18 cellular contexts compared by ENCODE assay signal in genomic region chr16:16032271-16032979, GRCh38.
DNase-seq lines count a peak whose midpoint lies in the region; ATAC-seq, FAIRE-seq and TF ChIP-seq lines count a peak whose summit lies in the region.
"Had no signal": no experiment of that assay in that cellular context is flagged by ENCODE, and none has a peak within 500 bp of the region (broad histone marks: within the 10 kb centered on the region; RNA-seq: fewer than 3 reads in every experiment).

No MANE protein-coding gene starts in this region.

- H3K79me2 ChIP-seq in astrocyte (ENCODE audit: insufficient read depth, low read length): peaks cover 6% of the 10 kb centered on the region

- DNase-seq in activated T-cell treated with anti-CD3 and anti-CD28 coated beads, Interleukin-2, amount 50 U/mL, for 24 hours: no peak
- DNase-seq in activated T-cell treated with anti-CD3 and anti-CD28 coated beads, Interleukin-2, amount 50 U/mL, for 1 hour: no peak
- DNase-seq in CD8-positive, alpha-beta memory T cell: no peak
- DNase-seq in astrocyte (ENCODE audit: low read depth): peak; percentile 28
- no peak for DNase-seq in natural killer cell
- no peak for DNase-seq in sigmoid colon
- no peak for DNase-seq in stimulated activated CD4-positive, alpha-beta T cell treated with anti-CD3 and anti-CD28 coated beads, Interleukin-4, amount 100 ng/mL, for 1 hour
- DNase-seq in mesenteric fat pad (ENCODE audit: low spot score): no peak
- DNase-seq: DMS79, NCI-H1694 treated with DMSO at 0.1 percent for 48 hours, NCI-H69, nucleus accumbens had no signal

- H3K36me3 ChIP-seq in CD8-positive, alpha-beta memory T cell (ENCODE audit: insufficient read depth, low read length): peaks cover 16% of the 10 kb centered on the region
- H3K36me3 ChIP-seq in astrocyte (ENCODE audit: insufficient read depth, low read length): peaks cover 8% of the 10 kb centered on the region
- H3K36me3 ChIP-seq in sigmoid colon: peaks cover 13 to 42% (median 27%) of the 10 kb centered on the region in 4 donors

- peaks cover 86% of the 10 kb centered on the region for H3K36me3 Mint-ChIP-seq in activated T-cell treated with anti-CD3 and anti-CD28 coated beads, Interleukin-2, amount 50 U/mL, for 24 hours (ENCODE audit: low read depth)
- peaks cover 9 to 50% (median 14%) of the 10 kb centered on the region in 3 donors for H3K36me3 Mint-ChIP-seq in CD8-positive, alpha-beta memory T cell
- peaks cover 15% of the 10 kb centered on the region for H3K36me3 Mint-ChIP-seq in astrocyte (ENCODE audit: low read depth, unreplicated experiment)
- H3K36me3 Mint-ChIP-seq in natural killer cell: no peaks in the 10 kb centered on the region

- H3K4me1 ChIP-seq in CD8-positive, alpha-beta memory T cell (ENCODE audit: insufficient read depth, low read length): peaks cover 16% of the 10 kb centered on the region
- H3K4me1 ChIP-seq in astrocyte (ENCODE audit: insufficient read depth, low read length): peaks cover 4% of the 10 kb centered on the region
- peaks cover 0 to 20% (median 10%) of the 10 kb centered on the region in 4 donors for H3K4me1 ChIP-seq in sigmoid colon

- H3K27ac Mint-ChIP-seq in activated T-cell treated with anti-CD3 and anti-CD28 coated beads, Interleukin-2, amount 50 U/mL, for 24 hours: peak overlapping the region; percentile 80
- H3K27ac Mint-ChIP-seq in CD8-positive, alpha-beta memory T cell: peak overlapping the region; percentile 65 to 94 (median 90)
- H3K27ac Mint-ChIP-seq in astrocyte (ENCODE audit: unreplicated experiment) (no peak overlapping the region), natural killer cell (peak overlapping the region; percentile 73 to 84)
- H3K27ac Mint-ChIP-seq: dendritic cell treated with granulocyte-macrophage colony-stimulating factor and Interleukin-4, amounts not matched to agents 40 ng/mL and 50 ng/mL, for 4 days had no signal

- no peak for TF ChIP-seq CTCF in astrocyte (IDR thresholded peaks at IDR 0.05; ENCODE audit: insufficient read depth, low read depth, low read length)
- no peak for TF ChIP-seq CTCF in natural killer cell (IDR thresholded peaks at IDR 0.05)
- no peak for TF ChIP-seq CTCF in sigmoid colon (IDR thresholded peaks at IDR 0.05)

- no peaks in the 10 kb centered on the region for H3K27me3 ChIP-seq in CD8-positive, alpha-beta memory T cell (ENCODE audit: insufficient read depth, low read length, poor library complexity, severe bottlenecking)
- no peaks in the 10 kb centered on the region for H3K27me3 ChIP-seq in astrocyte (ENCODE audit: insufficient read depth, low read length)
- no peaks in the 10 kb centered on the region for H3K27me3 ChIP-seq in sigmoid colon

- peaks cover 17% of the 10 kb centered on the region for H4K20me1 ChIP-seq in astrocyte (ENCODE audit: insufficient read depth, low read length)

- no peak overlapping the region for H3K4me3 Mint-ChIP-seq in activated T-cell treated with anti-CD3 and anti-CD28 coated beads, Interleukin-2, amount 50 U/mL, for 24 hours
- H3K4me3 Mint-ChIP-seq in CD8-positive, alpha-beta memory T cell: peak overlapping the region in 3 of 7 donors; percentile 6 to 71 (median 63)
- H3K4me3 Mint-ChIP-seq in astrocyte (ENCODE audit: unreplicated experiment) (no peak overlapping the region), natural killer cell (no peak overlapping the region)
- H3K4me3 Mint-ChIP-seq: dendritic cell treated with granulocyte-macrophage colony-stimulating factor and Interleukin-4, amounts not matched to agents 40 ng/mL and 50 ng/mL, for 4 days had no signal

- CTCF ChIA-PET in CD8-positive, alpha-beta memory T cell (lab: Charles Lee): interaction anchor here (1.1 to 1.7 kb wide), 4 partner anchors 19 to 146 kb away, joined by 3 to 8 read pairs (median 6); partner anchors contain the start of gene CEP20

- FAIRE-seq in astrocyte (lab: Jason Lieb, UNC): no peak
- FAIRE-seq: bronchial epithelial cell, endothelial cell of umbilical vein, H54, islet of Langerhans, TTC549 had no signal

- H3K4me3 ChIP-seq in CD8-positive, alpha-beta memory T cell (ENCODE audit: low read length): no peak overlapping the region
- no peak overlapping the region for H3K4me3 ChIP-seq in astrocyte (ENCODE audit: insufficient read depth, low read depth, low read length)
- no peak overlapping the region for H3K4me3 ChIP-seq in sigmoid colon

- intact Hi-C loops in natural killer cell (cut with micrococcal nuclease) (no loop called here), sigmoid colon (cut with DNase I) (no loop called here)

- POLR2A ChIA-PET in CD8-positive, alpha-beta memory T cell (lab: Charles Lee): interaction anchor here (1.9 kb wide), 1 partner anchor 144 kb away, joined by 7 read pairs; the partner anchor contains the start of gene CEP20

- WGBS in sigmoid colon, 2 donors: 87 to 95% methylated on average over 5 of the region's 5 CpGs

- no peaks in the 10 kb centered on the region for H3K27me3 Mint-ChIP-seq in activated T-cell treated with anti-CD3 and anti-CD28 coated beads, Interleukin-2, amount 50 U/mL, for 24 hours
- no peaks in the 10 kb centered on the region for H3K27me3 Mint-ChIP-seq in CD8-positive, alpha-beta memory T cell
- H3K27me3 Mint-ChIP-seq in astrocyte (ENCODE audit: low read depth, unreplicated experiment): no peaks in the 10 kb centered on the region
- no peaks in the 10 kb centered on the region for H3K27me3 Mint-ChIP-seq in natural killer cell (ENCODE audit: low read depth in 2 of 2)
- H3K27me3 Mint-ChIP-seq: dendritic cell treated with granulocyte-macrophage colony-stimulating factor and Interleukin-4, amounts not matched to agents 40 ng/mL and 50 ng/mL, for 4 days had no signal

- no peak overlapping the region for H3K4me2 ChIP-seq in astrocyte (ENCODE audit: low read length)

- H3K27ac ChIP-seq in CD8-positive, alpha-beta memory T cell (ENCODE audit: low read depth, low read length): no peak overlapping the region
- no peak overlapping the region for H3K27ac ChIP-seq in astrocyte (ENCODE audit: low read depth, low read length)
- peak overlapping the region in 1 of 4 donors; percentile 28 for H3K27ac ChIP-seq in sigmoid colon

- no peak for ATAC-seq in natural killer cell

- no peak overlapping the region for H2AFZ ChIP-seq in astrocyte (ENCODE audit: low read depth, low read length)

- H3K4me1 Mint-ChIP-seq in activated T-cell treated with anti-CD3 and anti-CD28 coated beads, Interleukin-2, amount 50 U/mL, for 24 hours (ENCODE audit: low read depth): peaks cover 18% of the 10 kb centered on the region
- peaks cover 21 to 27% (median 23%) of the 10 kb centered on the region in 3 donors for H3K4me1 Mint-ChIP-seq in CD8-positive, alpha-beta memory T cell
- H3K4me1 Mint-ChIP-seq in astrocyte (ENCODE audit: low read depth, unreplicated experiment) (no peaks in the 10 kb centered on the region), natural killer cell (peaks cover 33 to 40% of the 10 kb centered on the region in 2 donors)

- TF ChIP-seq EP300 in sigmoid colon (IDR thresholded peaks at IDR 0.05): no peak

- H3K9me3 Mint-ChIP-seq in activated T-cell treated with anti-CD3 and anti-CD28 coated beads, Interleukin-2, amount 50 U/mL, for 24 hours: no peaks in the 10 kb centered on the region
- no peaks in the 10 kb centered on the region for H3K9me3 Mint-ChIP-seq in CD8-positive, alpha-beta memory T cell
- H3K9me3 Mint-ChIP-seq in astrocyte (ENCODE audit: unreplicated experiment) (no peaks in the 10 kb centered on the region), natural killer cell (no peaks in the 10 kb centered on the region)
- H3K9me3 Mint-ChIP-seq: dendritic cell treated with granulocyte-macrophage colony-stimulating factor and Interleukin-4, amounts not matched to agents 40 ng/mL and 50 ng/mL, for 4 days had no signal

- no peaks in the 10 kb centered on the region for H3K9me3 ChIP-seq in CD8-positive, alpha-beta memory T cell (ENCODE audit: low read length)
- H3K9me3 ChIP-seq in astrocyte (ENCODE audit: insufficient read depth, low read depth, low read length) (no peaks in the 10 kb centered on the region), sigmoid colon (no peaks in the 10 kb centered on the region)

- H3K9ac ChIP-seq in astrocyte (ENCODE audit: low read length): no peak overlapping the region

- TF ChIP-seq POLR2A in sigmoid colon (IDR thresholded peaks at IDR 0.05): no peak
